In genomic region chr12:38132139-38132538, GRCh38 we compare ENCODE assay signal across 22 cellular contexts.
"Had no signal": no experiment of that assay in that cellular context is flagged by ENCODE, and none has a peak within 500 bp of the region (broad histone marks: within the 10 kb centered on the region; RNA-seq: fewer than 3 reads in every experiment).

No MANE protein-coding gene starts in this region.

- H3K27me3 ChIP-seq: ascending aorta had no signal

- H3K9me3 ChIP-seq: ascending aorta, esophagus squamous epithelium had no signal

- H3K4me1 ChIP-seq: ascending aorta, esophagus squamous epithelium had no signal

- H3K36me3 ChIP-seq: ascending aorta, esophagus squamous epithelium had no signal

- H3K27ac ChIP-seq: ascending aorta, epithelial cell of prostate, esophagus squamous epithelium, VCaP had no signal

- H3K4me3 ChIP-seq: ascending aorta, esophagus squamous epithelium had no signal

- DNase-seq: activated CD4-positive, alpha-beta memory T cell treated with anti-CD3 and anti-CD28 coated beads, Interleukin-2, amount 10 ng/mL, durations not matched to agents 7 days and 5 days; activated CD4-positive, alpha-beta T cell treated with anti-CD3 and anti-CD28 coated beads for 1 hour; activated CD4-positive, alpha-beta T cell treated with anti-CD3 and anti-CD28 coated beads for 4 hours; activated CD4-positive, alpha-beta T cell treated with anti-CD3 and anti-CD28 coated beads, Interleukin-2, amount 10 ng/mL, durations not matched to agents 7 days and 5 days; activated CD4-positive, alpha-beta T cell treated with anti-CD3 and anti-CD28 coated beads, Interleukin-2, amount 50 U/mL, for 4 hours; activated CD8-positive, alpha-beta memory T cell treated with anti-CD3 and anti-CD28 coated beads, Interleukin-2, amount 50 U/mL, for 48 hours; activated gamma-delta T cell; activated naive CD4-positive, alpha-beta T cell; activated naive CD4-positive, alpha-beta T cell treated with anti-CD3 and anti-CD28 coated beads, Interleukin-2, amount 10 ng/mL, durations not matched to agents 7 days and 5 days; activated naive CD8-positive, alpha-beta T cell treated with anti-CD3 and anti-CD28 coated beads, Interleukin-2, amount 10 ng/mL, durations not matched to agents 7 days and 5 days; activated T-cell treated with anti-CD3 and anti-CD28 coated beads for 4 hours; activated T-cell treated with anti-CD3 and anti-CD28 coated beads, Interleukin-2, amount 50 U/mL, for 24 hours; activated T-cell treated with anti-CD3 and anti-CD28 coated beads, Interleukin-2, amount 50 U/mL, for 72 hours; cortex of kidney; dermis blood vessel endothelial cell; effector CD4-positive, alpha-beta T cell; esophagus squamous epithelium; head of caudate nucleus; T-helper 2 cell had no signal
